ENCODE assay signal across 1 cellular context in genomic region chr16:68997564-68997963, GRCh38.
TF ChIP-seq lines count a peak whose summit lies in the region.

No MANE protein-coding gene starts in this region.

TF ChIP-seq in K562, 482 proteins besides CTCF, POLR2A, EP300 and RAD21 (continued from another document and continues in another):
- TF ChIP-seq E2F1 (CRISPR knock-in tag; IDR thresholded peaks at IDR 0.05) (no peak), HMGXB4 (CRISPR knock-in tag; IDR thresholded peaks at IDR 0.05) (no peak), BRD4 (IDR thresholded peaks at IDR 0.05) (no peak), PTTG1 (tag; IDR thresholded peaks at IDR 0.05; ENCODE audit: low read depth) (peak; percentile 71), PHB2 (IDR thresholded peaks at IDR 0.05; ENCODE audit: low read depth) (no peak), PTBP1 (IDR thresholded peaks at IDR 0.05; ENCODE audit: low read depth, low read length) (no peak), CHD7 (IDR thresholded peaks at IDR 0.05; ENCODE audit: low read depth, low read length) (no peak), NCOA2 (IDR thresholded peaks at IDR 0.05; ENCODE audit: partially characterized antibody in 2 of 2) (no peak), MYBL2 (IDR thresholded peaks at IDR 0.05; ENCODE audit: low read depth) (no peak), MYBL2 (CRISPR knock-in tag; IDR thresholded peaks at IDR 0.05; ENCODE audit: borderline replicate concordance) (no peak), NR2C1 (IDR thresholded peaks at IDR 0.05) (no peak), NR2C1 (tag; IDR thresholded peaks at IDR 0.05) (peak; percentile 46; the same call in 1 of the 2 replicates), ZNF699 (CRISPR knock-in tag; IDR thresholded peaks at IDR 0.05; ENCODE audit: insufficient replicate concordance) (no peak), SPI1 (IDR thresholded peaks at IDR 0.05; ENCODE audit: borderline replicate concordance, low read depth, low read length) (no peak), MECOM (CRISPR knock-in tag; IDR thresholded peaks at IDR 0.05) (no peak), CBX5 (IDR thresholded peaks at IDR 0.05; ENCODE audit: borderline replicate concordance, low read depth) (no peak), ZNF583 (CRISPR knock-in tag; IDR thresholded peaks at IDR 0.05) (0 out of 2 replicates have a peak, but pooled peaks have one; percentile 36), SNRNP70 (optimal IDR thresholded peaks at IDR 0.05; ENCODE audit: low read depth, low read length) (no peak), ZNF431 (CRISPR knock-in tag; IDR thresholded peaks at IDR 0.05) (no peak), FOXJ2 (tag; IDR thresholded peaks at IDR 0.05) (no peak), ID3 (CRISPR knock-in tag; IDR thresholded peaks at IDR 0.05) (no peak), ID3 (tag; IDR thresholded peaks at IDR 0.05) (peak; percentile 67; the same call in 1 of the 2 replicates), DDX20 (tag; IDR thresholded peaks at IDR 0.05; ENCODE audit: low read depth) (peak; percentile 69; the same call in 1 of the 2 replicates), SMC3 (conservative IDR thresholded peaks at IDR 0.05; ENCODE audit: insufficient read depth, low read depth, low read length) (no peak), CXXC5 (CRISPR knock-in tag; IDR thresholded peaks at IDR 0.05) (0 out of 2 replicates have a peak, but pooled peaks have one; percentile 32), EZH2 (IDR thresholded peaks at IDR 0.05; ENCODE audit: borderline replicate concordance, low read depth, low read length) (no peak), CBFA2T2 (conservative IDR thresholded peaks at IDR 0.05) (no peak), NR3C1 (CRISPR knock-in tag; IDR thresholded peaks at IDR 0.05) (no peak), THRAP3 (IDR thresholded peaks at IDR 0.05; ENCODE audit: borderline replicate concordance) (no peak), LARP7 (IDR thresholded peaks at IDR 0.05) (no peak), L3MBTL2 (IDR thresholded peaks at IDR 0.05) (no peak)
- TF ChIP-seq, protein P1, sequence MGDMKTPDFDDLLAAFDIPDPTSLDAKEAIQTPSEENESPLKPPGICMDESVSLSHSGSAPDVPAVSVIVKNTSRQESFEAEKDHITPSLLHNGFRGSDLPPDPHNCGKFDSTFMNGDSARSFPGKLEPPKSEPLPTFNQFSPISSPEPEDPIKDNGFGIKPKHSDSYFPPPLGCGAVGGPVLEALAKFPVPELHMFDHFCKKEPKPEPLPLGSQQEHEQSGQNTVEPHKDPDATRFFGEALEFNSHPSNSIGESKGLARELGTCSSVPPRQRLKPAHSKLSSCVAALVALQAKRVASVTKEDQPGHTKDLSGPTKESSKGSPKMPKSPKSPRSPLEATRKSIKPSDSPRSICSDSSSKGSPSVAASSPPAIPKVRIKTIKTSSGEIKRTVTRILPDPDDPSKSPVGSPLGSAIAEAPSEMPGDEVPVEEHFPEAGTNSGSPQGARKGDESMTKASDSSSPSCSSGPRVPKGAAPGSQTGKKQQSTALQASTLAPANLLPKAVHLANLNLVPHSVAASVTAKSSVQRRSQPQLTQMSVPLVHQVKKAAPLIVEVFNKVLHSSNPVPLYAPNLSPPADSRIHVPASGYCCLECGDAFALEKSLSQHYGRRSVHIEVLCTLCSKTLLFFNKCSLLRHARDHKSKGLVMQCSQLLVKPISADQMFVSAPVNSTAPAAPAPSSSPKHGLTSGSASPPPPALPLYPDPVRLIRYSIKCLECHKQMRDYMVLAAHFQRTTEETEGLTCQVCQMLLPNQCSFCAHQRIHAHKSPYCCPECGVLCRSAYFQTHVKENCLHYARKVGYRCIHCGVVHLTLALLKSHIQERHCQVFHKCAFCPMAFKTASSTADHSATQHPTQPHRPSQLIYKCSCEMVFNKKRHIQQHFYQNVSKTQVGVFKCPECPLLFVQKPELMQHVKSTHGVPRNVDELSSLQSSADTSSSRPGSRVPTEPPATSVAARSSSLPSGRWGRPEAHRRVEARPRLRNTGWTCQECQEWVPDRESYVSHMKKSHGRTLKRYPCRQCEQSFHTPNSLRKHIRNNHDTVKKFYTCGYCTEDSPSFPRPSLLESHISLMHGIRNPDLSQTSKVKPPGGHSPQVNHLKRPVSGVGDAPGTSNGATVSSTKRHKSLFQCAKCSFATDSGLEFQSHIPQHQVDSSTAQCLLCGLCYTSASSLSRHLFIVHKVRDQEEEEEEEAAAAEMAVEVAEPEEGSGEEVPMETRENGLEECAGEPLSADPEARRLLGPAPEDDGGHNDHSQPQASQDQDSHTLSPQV (IDR thresholded peaks at IDR 0.05), result peak; percentile 93
- TF ChIP-seq, protein P2, sequence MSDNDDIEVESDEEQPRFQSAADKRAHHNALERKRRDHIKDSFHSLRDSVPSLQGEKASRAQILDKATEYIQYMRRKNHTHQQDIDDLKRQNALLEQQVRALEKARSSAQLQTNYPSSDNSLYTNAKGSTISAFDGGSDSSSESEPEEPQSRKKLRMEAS (CRISPR knock-in tag; IDR thresholded peaks at IDR 0.05), result no peak
- TF ChIP-seq, protein P3, sequence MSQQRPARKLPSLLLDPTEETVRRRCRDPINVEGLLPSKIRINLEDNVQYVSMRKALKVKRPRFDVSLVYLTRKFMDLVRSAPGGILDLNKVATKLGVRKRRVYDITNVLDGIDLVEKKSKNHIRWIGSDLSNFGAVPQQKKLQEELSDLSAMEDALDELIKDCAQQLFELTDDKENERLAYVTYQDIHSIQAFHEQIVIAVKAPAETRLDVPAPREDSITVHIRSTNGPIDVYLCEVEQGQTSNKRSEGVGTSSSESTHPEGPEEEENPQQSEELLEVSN (IDR thresholded peaks at IDR 0.05; ENCODE audit: borderline replicate concordance in 1 of 2, extremely low read depth in 1 of 2, insufficient read depth in 1 of 2, insufficient read length in 1 of 2, low read depth in 1 of 2, low read length in 1 of 2, poor library complexity in 1 of 2, severe bottlenecking in 1 of 2), result no peak
